Comparison of ENCODE assay signal across 19 cellular contexts in genomic region chrX:18151157-18151556, GRCh38.
"Had no signal": no experiment of that assay in that cellular context is flagged by ENCODE, and none has a peak within 500 bp of the region (broad histone marks: within the 10 kb centered on the region; RNA-seq: fewer than 3 reads in every experiment).

No MANE protein-coding gene starts in this region.

- ATAC-seq: K562, SK-N-SH treated with all-trans-retinoic acid at 6 μM for 48 hours had no signal

- H3K9me3 ChIP-seq: SJCRH30 had no signal

- H3K27ac ChIP-seq: HL-60, KMS-11, SJCRH30 had no signal

- H3K4me1 ChIP-seq: SJCRH30 had no signal

- DNase-seq: Kasumi-1, MM.1S, NCI-H1092 treated with DMSO at 0.1 percent for 48 hours, NCI-H1436, NCI-H187, NCI-H2029, NCI-H2081 treated with DMSO at 0.1 percent for 48 hours, NCI-H2171, NCI-H226, NCI-H446, NCI-H510A, NCI-H524 treated with DMSO at 0.1 percent for 48 hours, RPMI8226, SHP77 treated with DMSO at 0.1 percent for 48 hours, SJCRH30 had no signal

- H3K27me3 ChIP-seq: SJCRH30 had no signal

- H3K36me3 ChIP-seq: SJCRH30 had no signal

- H3K4me3 ChIP-seq: K562, SJCRH30 had no signal
